In the genomic region with DNA sequence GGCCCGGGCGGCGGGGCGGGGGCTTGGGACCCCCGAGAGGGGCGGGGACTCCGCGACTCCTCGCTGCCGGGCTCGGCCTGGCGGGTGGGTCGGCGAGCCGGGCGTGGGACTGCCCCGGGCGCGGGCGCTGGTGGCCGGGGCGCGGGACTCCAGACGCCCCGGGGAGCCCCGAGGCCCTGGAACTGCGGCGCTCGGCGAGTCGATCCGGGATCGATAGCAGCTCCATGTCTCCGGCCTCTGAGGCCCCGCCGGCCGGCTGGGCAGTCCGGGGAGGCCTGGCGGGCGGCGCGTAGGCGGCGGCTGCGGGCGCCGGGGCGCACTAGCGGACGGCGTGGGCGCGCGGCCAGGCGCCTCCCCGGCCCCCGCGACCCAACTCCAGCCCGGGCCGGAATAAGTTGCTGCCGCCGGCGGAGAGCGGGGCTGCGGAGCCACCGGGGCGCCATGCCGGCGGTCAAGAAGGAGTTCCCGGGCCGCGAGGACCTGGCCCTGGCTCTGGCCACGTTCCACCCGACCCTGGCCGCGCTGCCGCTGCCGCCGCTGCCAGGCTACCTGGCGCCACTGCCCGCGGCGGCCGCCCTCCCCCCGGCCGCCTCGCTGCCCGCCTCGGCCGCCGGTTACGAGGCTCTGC, we compare ENCODE assay signal across 9 cellular contexts. TPM values are rescaled to one million over a fixed set of nuclear protein-coding genes. Genes with fewer than 3 reads are reported as not detected.
DNase-seq lines count a peak whose midpoint lies in the region; ATAC-seq and FAIRE-seq lines count a peak whose summit lies in the region.
"Had no signal": no experiment of that assay in that cellular context is flagged by ENCODE, and none has a peak within 500 bp of the region (broad histone marks: within the 10 kb centered on the region; RNA-seq: fewer than 3 reads in every experiment).

No MANE protein-coding gene starts in this region.

- H3K9me3 Mint-ChIP-seq in central memory CD8-positive, alpha-beta T cell, result no peaks in the 10 kb centered on the region
- H3K9me3 Mint-ChIP-seq: activated naive CD4-positive, alpha-beta T cell treated with anti-CD3 and anti-CD28 coated beads, Interleukin-2, amount 10 ng/mL, durations not matched to agents 7 days and 5 days had no signal

- H2AFZ ChIP-seq in ACC112 (ENCODE audit: low read length, unreplicated experiment), result peak overlapping the region; percentile 60
- peak overlapping the region; percentile 58 for H2AFZ ChIP-seq in neuron (ENCODE audit: low read depth, low read length)

- H3K9me3 ChIP-seq in HUES6 (ENCODE audit: control insufficient read depth, insufficient read depth, low read depth, low read length) (no peaks in the 10 kb centered on the region), neuron (ENCODE audit: low read length) (no peaks in the 10 kb centered on the region), small intestine (ENCODE audit: control insufficient read depth, low read depth) (no peaks in the 10 kb centered on the region)

- peaks cover 13% of the 10 kb centered on the region; the same call in 1 of the 2 replicates for H3K27me3 ChIP-seq in ACC112 (ENCODE audit: insufficient read depth, low read length)
- peaks cover 99% of the 10 kb centered on the region for H3K27me3 ChIP-seq in HUES6 (ENCODE audit: control insufficient read depth, insufficient read depth, low read length)
- H3K27me3 ChIP-seq in neuron (ENCODE audit: insufficient read depth, low read length), result peaks cover 84% of the 10 kb centered on the region
- peaks cover 15 to 21% of the 10 kb centered on the region in 2 donors for H3K27me3 ChIP-seq in small intestine (ENCODE audit: control insufficient read depth in 2 of 2, insufficient read depth in 2 of 2, low read length in 2 of 2)

- DNase-seq in central memory CD8-positive, alpha-beta T cell (ENCODE audit: low spot score in 2 of 2), result no peak
- DNase-seq in small intestine (no peak), NCI-H1092 treated with DMSO at 0.1 percent for 48 hours (lab: John Stamatoyannopoulos, UW) (no peak)

- H3K4me3 ChIP-seq in ACC112 (ENCODE audit: low read depth, low read length) (peak overlapping the region; percentile 86), HUES6 (ENCODE audit: low read depth, low read length) (peak overlapping the region; percentile 59), neuron (ENCODE audit: low read length) (peak overlapping the region; percentile 38), small intestine (ENCODE audit: low read depth in 1 of 2, low read length in 2 of 2) (peak overlapping the region in 1 of 2 donors; percentile 52)

- WGBS in small intestine, 3 donors, result 0 to 1% (median 0%) methylated on average over 25 to 92 of the region's 92 CpGs

- peaks cover 6% of the 10 kb centered on the region for H3K36me3 Mint-ChIP-seq in central memory CD8-positive, alpha-beta T cell (ENCODE audit: insufficient read depth)
- H3K36me3 Mint-ChIP-seq: activated naive CD4-positive, alpha-beta T cell treated with anti-CD3 and anti-CD28 coated beads, Interleukin-2, amount 10 ng/mL, durations not matched to agents 7 days and 5 days had no signal

- H3K27ac ChIP-seq in ACC112 (ENCODE audit: low read depth, low read length), result no peak overlapping the region
- H3K27ac ChIP-seq in HUES6 (ENCODE audit: low read depth, low read length), result no peak overlapping the region
- H3K27ac ChIP-seq in small intestine (ENCODE audit: low read depth in 1 of 2, low read length in 1 of 2), result no peak overlapping the region

- peaks cover 10% of the 10 kb centered on the region for H3K4me1 Mint-ChIP-seq in central memory CD8-positive, alpha-beta T cell

- H3K79me2 ChIP-seq in ACC112 (ENCODE audit: control insufficient read depth, insufficient read depth, low read length, unreplicated experiment), result no peaks in the 10 kb centered on the region

- H3K4me3 Mint-ChIP-seq in central memory CD8-positive, alpha-beta T cell, result peak overlapping the region; percentile 45

- H3K36me3 ChIP-seq in ACC112 (ENCODE audit: insufficient read depth, low read length) (no peaks in the 10 kb centered on the region), HUES6 (ENCODE audit: control insufficient read depth, insufficient read depth, low read length) (no peaks in the 10 kb centered on the region), neuron (ENCODE audit: insufficient read depth, low read length) (no peaks in the 10 kb centered on the region), small intestine (ENCODE audit: control insufficient read depth in 2 of 2, insufficient read depth in 2 of 2, low read length in 2 of 2) (no peaks in the 10 kb centered on the region)

- peaks cover 8% of the 10 kb centered on the region for H3K4me1 ChIP-seq in ACC112 (ENCODE audit: control insufficient read depth, insufficient read depth, low read length, unreplicated experiment)
- peaks cover 22% of the 10 kb centered on the region for H3K4me1 ChIP-seq in HUES6 (ENCODE audit: control insufficient read depth, insufficient read depth, low read length)
- H3K4me1 ChIP-seq in neuron (ENCODE audit: insufficient read depth, low read length), result peaks cover 49% of the 10 kb centered on the region
- H3K4me1 ChIP-seq in small intestine (ENCODE audit: control insufficient read depth in 2 of 2, insufficient read depth in 1 of 2, low read depth in 1 of 2, low read length in 1 of 2), result peaks cover 0 to 2% of the 10 kb centered on the region in 2 donors

- no peak for ATAC-seq in central memory CD8-positive, alpha-beta T cell (replicated peaks; ENCODE audit: extremely low read depth, poor library complexity, severe bottlenecking)
- no peak for ATAC-seq in GM21737 (IDR thresholded peaks at IDR 0.05; ENCODE audit: unreplicated experiment)
- no peak for ATAC-seq in GM19463 (IDR thresholded peaks at IDR 0.05; ENCODE audit: unreplicated experiment)

- no peak for FAIRE-seq in small intestine (lab: Jason Lieb, UNC)

- H3K27ac Mint-ChIP-seq in central memory CD8-positive, alpha-beta T cell (ENCODE audit: low read depth), result no peak overlapping the region

- no peak overlapping the region for H3K9ac ChIP-seq in HUES6 (ENCODE audit: low read length)

- peaks cover 65% of the 10 kb centered on the region for H3K27me3 Mint-ChIP-seq in central memory CD8-positive, alpha-beta T cell

RNA-seq across cellular contexts. Expression of gene SAMD11, which starts 0.4 kb away (rescaled TPM):
- 1 to 10 TPM in 2 of 3 donors, under 1 TPM in 1; 0.89 to 8.8 (median 4.9) TPM for polyA plus RNA-seq in small intestine

RNA-seq across cellular contexts. Expression of gene NOC2L, which starts 35.0 kb away (rescaled TPM):
- polyA plus RNA-seq in small intestine, result 10 to 100 TPM; 34.0 to 69.3 (median 42.7) TPM

RNA-seq across cellular contexts. Expression of gene KLHL17, which starts 36.3 kb away (rescaled TPM):
- polyA plus RNA-seq in small intestine, result 10 to 100 TPM in 1 of 3 donors, 1 to 10 TPM in 2; 6.6 to 11.9 (median 7.0) TPM

RNA-seq across cellular contexts. Expression of gene PLEKHN1, which starts 42.2 kb away (rescaled TPM):
- under 1 TPM; 0.72 to 0.89 (median 0.81) TPM for polyA plus RNA-seq in small intestine

RNA-seq across cellular contexts. Expression of gene PERM1, which starts 57.8 kb away (rescaled TPM):
- polyA plus RNA-seq in small intestine, result 1 to 10 TPM in 1 of 3 donors, under 1 TPM in 1, not detected in 1; 0.30 to 1.6 TPM
